ENCODE assay signal across 15 cellular contexts in the genomic region with DNA sequence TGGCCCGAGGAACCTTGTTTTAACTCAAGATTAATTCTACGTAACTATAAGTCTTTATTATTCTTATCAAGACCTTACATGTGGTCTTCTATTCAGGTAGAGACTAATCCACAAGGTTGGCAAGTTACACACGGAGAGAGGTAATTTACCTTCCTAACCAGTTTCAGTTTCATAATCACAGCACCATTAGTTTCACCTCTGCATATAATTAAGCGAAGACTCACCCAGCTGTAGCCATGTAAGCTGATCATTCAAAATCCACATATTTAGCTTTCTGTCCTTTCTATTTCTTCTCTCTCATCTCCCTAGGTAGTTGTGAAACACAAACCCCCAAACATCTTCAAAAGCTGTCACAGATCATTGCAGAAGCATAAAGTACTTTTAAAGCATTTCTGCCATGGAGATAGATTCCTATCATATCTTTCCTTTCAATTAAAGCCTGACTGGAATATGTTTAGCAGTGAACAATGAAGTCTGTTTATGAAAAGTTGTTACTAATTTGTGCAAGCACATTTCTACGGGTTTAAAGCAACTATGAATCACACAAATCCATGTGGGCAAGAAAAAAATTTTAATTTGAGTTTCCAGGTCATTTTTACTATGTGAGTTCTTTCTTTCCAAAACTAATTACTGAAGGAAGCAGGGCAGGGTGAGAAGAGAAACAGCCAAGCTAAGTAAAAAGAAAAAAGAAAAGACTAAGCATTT.
A peak's percentile ranks its signal among the peaks of the same experiment; 100 is the strongest.
DNase-seq lines count a peak whose midpoint lies in the region; ATAC-seq, FAIRE-seq and TF ChIP-seq lines count a peak whose summit lies in the region.
"Had no signal": no experiment of that assay in that cellular context is flagged by ENCODE, and none has a peak within 500 bp of the region (broad histone marks: within the 10 kb centered on the region; RNA-seq: fewer than 3 reads in every experiment).

No MANE protein-coding gene starts in this region.

- H3K4me1 ChIP-seq in adipocyte (ENCODE audit: control insufficient read depth, insufficient read depth, low read length): peaks cover 9% of the 10 kb centered on the region
- H3K4me1 ChIP-seq in mucosa of descending colon (ENCODE audit: low read depth): no peaks in the 10 kb centered on the region
- H3K4me1 ChIP-seq: BE2C, colonic mucosa had no signal

- H3K9me3 ChIP-seq in adipocyte (ENCODE audit: control insufficient read depth, low read length) (peaks cover 9% of the 10 kb centered on the region), mucosa of descending colon (peaks cover 5% of the 10 kb centered on the region)
- H3K9me3 ChIP-seq: BE2C, colonic mucosa had no signal

- TF ChIP-seq CTCF in mucosa of descending colon (IDR thresholded peaks at IDR 0.05): no peak

- no peak overlapping the region for H3K9ac ChIP-seq in adipocyte (ENCODE audit: low read length)

- intact Hi-C loops in mucosa of descending colon (cut with DNase I, micrococcal nuclease): no loop called here

- H3K36me3 ChIP-seq in adipocyte (ENCODE audit: control insufficient read depth, insufficient read depth, low read length, severe bottlenecking) (no peaks in the 10 kb centered on the region), mucosa of descending colon (ENCODE audit: low read depth) (no peaks in the 10 kb centered on the region)
- H3K36me3 ChIP-seq: BE2C, colonic mucosa had no signal

- no peaks in the 10 kb centered on the region for H3K27me3 ChIP-seq in adipocyte (replicated peaks; ENCODE audit: control insufficient read depth, insufficient read depth, low read length)
- H3K27me3 ChIP-seq: BE2C, colonic mucosa had no signal

- ATAC-seq in HG02798 (IDR thresholded peaks at IDR 0.05; ENCODE audit: poor library complexity, unreplicated experiment) (peak; percentile 84), mucosa of descending colon (peak; percentile 77), GM21737 (IDR thresholded peaks at IDR 0.05; ENCODE audit: unreplicated experiment) (no peak), GM18498 (IDR thresholded peaks at IDR 0.05; ENCODE audit: unreplicated experiment) (no peak)
- ATAC-seq: activated CD4-positive, CD25-positive, alpha-beta regulatory T cell treated with anti-CD3 and anti-CD28 coated beads, Interleukin-2, amount 50 U/mL, for 24 hours had no signal

- H3K4me3 ChIP-seq in adipocyte (ENCODE audit: low read length) (no peak overlapping the region), mucosa of descending colon (no peak overlapping the region)
- H3K4me3 ChIP-seq: colonic mucosa had no signal

- FAIRE-seq in GM18507 (lab: Jason Lieb, UNC): no peak

- DNase-seq in GM18507 (ENCODE audit: extremely low spot score, insufficient read length, low read depth) (peak; percentile 5), adipocyte (ENCODE audit: low read depth) (peak; percentile 62), mucosa of descending colon (no peak), HUDEP-2 (lab: John Stamatoyannopoulos, UW; ENCODE audit: unreplicated experiment in 76 of 76) (no peak), SW 1271 (lab: John Stamatoyannopoulos, UW) (no peak)
- DNase-seq: activated gamma-delta T cell; BE2C; colonic mucosa; glutamatergic neuron; SHP77; stimulated activated CD8-positive, alpha-beta memory T cell treated with anti-CD3 and anti-CD28 coated beads, Interleukin-4, amount 100 ng/mL, for 48 hours had no signal

Comparison
In these comparisons a context has a peak if more than half of its experiments do, and no peak if none do; other contexts are left out.
1. DNase-seq: peak in GM18507 (single experiment) and adipocyte (single experiment); none in mucosa of descending colon (0 of 3), HUDEP-2 (0 of 76) and SW 1271 (0 of 2).
2. ATAC-seq: peak in HG02798 (single experiment) and mucosa of descending colon (single experiment); none in GM21737 (single experiment) and GM18498 (single experiment).